In genomic region chr2:65436825-65437221, GRCh38 we compare ENCODE assay signal across 8 cellular contexts. TPM values are rescaled to one million over a fixed set of nuclear protein-coding genes. Genes with fewer than 3 reads are reported as not detected.
A peak's percentile ranks its signal among the peaks of the same experiment; 100 is the strongest.
DNase-seq lines count a peak whose midpoint lies in the region; ATAC-seq and TF ChIP-seq lines count a peak whose summit lies in the region.

No MANE protein-coding gene starts in this region.

- POLR2A ChIA-PET in CD4-positive, alpha-beta memory T cell (lab: Charles Lee; ENCODE audit: partially characterized antibody) = no interaction called here
- POLR2A ChIA-PET in WTC11 (lab: Charles Lee) = interaction anchor here (1.0 kb wide), 1 partner anchor 161 kb away, joined by 3 read pairs; no protein-coding TSS in a partner anchor

- no peak for TF ChIP-seq CTCF in WTC11 (IDR thresholded peaks at IDR 0.05)
- TF ChIP-seq CTCF in esophagus squamous epithelium (IDR thresholded peaks at IDR 0.05) = no peak

- H3K9me3 Mint-ChIP-seq in CD4-positive, alpha-beta memory T cell = no peaks in the 10 kb centered on the region
- H3K9me3 Mint-ChIP-seq in WTC11 = no peaks in the 10 kb centered on the region

- peak overlapping the region; percentile 59 for H3K9ac ChIP-seq in rectal smooth muscle tissue (ENCODE audit: low read length)

- in situ Hi-C loops in G401 (cut with HindIII; ENCODE audit: low sequenced_read_pairs) = loop anchor here (25.0 kb wide), 1 partner anchor 100 kb away; no protein-coding TSS in a partner anchor

- H3K4me3 Mint-ChIP-seq in CD4-positive, alpha-beta memory T cell = peak overlapping the region; percentile 81 to 95 (median 92)
- H3K4me3 Mint-ChIP-seq in WTC11 = peak overlapping the region; percentile 94

- peak overlapping the region; percentile 42 to 52 for H3K4me3 ChIP-seq in CD4-positive, alpha-beta memory T cell (ENCODE audit: low read length in 2 of 2)
- H3K4me3 ChIP-seq in esophagus squamous epithelium (peak overlapping the region; percentile 38 to 80 (median 73)), rectal smooth muscle tissue (ENCODE audit: low read length) (peak overlapping the region; percentile 84)

- H3K27me3 ChIP-seq in CD4-positive, alpha-beta memory T cell (ENCODE audit: insufficient read depth, low read length) = peaks cover 10% of the 10 kb centered on the region
- H3K27me3 ChIP-seq in esophagus squamous epithelium (peaks cover 0 to 19% (median 0%) of the 10 kb centered on the region in 4 donors), rectal smooth muscle tissue (ENCODE audit: control insufficient read depth, insufficient read depth, low read length) (no peaks in the 10 kb centered on the region)

- WGBS in esophagus squamous epithelium, 2 donors = 3 to 8% methylated on average over 8 to 10 of the region's 12 CpGs

- H3K9me3 ChIP-seq in CD4-positive, alpha-beta memory T cell (ENCODE audit: control insufficient read depth in 1 of 2, low read length in 2 of 2) = no peaks in the 10 kb centered on the region
- no peaks in the 10 kb centered on the region for H3K9me3 ChIP-seq in esophagus squamous epithelium

- peaks cover 25% of the 10 kb centered on the region for H3K4me1 ChIP-seq in CD4-positive, alpha-beta memory T cell (ENCODE audit: insufficient read depth, low read length)
- H3K4me1 ChIP-seq in esophagus squamous epithelium (peaks cover 3 to 47% (median 16%) of the 10 kb centered on the region in 3 donors), rectal smooth muscle tissue (ENCODE audit: control insufficient read depth, insufficient read depth, low read length) (peaks cover 5% of the 10 kb centered on the region)

- intact Hi-C loops in CD4-positive, alpha-beta memory T cell (cut with micrococcal nuclease) = loop anchor here (10.0 kb wide), 1 partner anchor 172 kb away; no protein-coding TSS in a partner anchor
- intact Hi-C loops in esophagus squamous epithelium (cut with DNase I) (loop anchor here (10.0 kb wide), 1 partner anchor 128 kb away; no protein-coding TSS in a partner anchor), posterior cingulate gyrus (cut with DNase I) (loop anchor here (5.0 to 10.0 kb wide), 2 partner anchors 118 to 170 kb away; no protein-coding TSS in a partner anchor)

- no peak overlapping the region for H3K27ac ChIP-seq in CD4-positive, alpha-beta memory T cell (ENCODE audit: low read depth, low read length)
- peak overlapping the region; percentile 84 to 97 (median 94) for H3K27ac ChIP-seq in esophagus squamous epithelium
- peak overlapping the region; percentile 92 for H3K27ac ChIP-seq in rectal smooth muscle tissue (ENCODE audit: low read depth, low read length)

- CTCF ChIA-PET in CD4-positive, alpha-beta memory T cell (lab: Charles Lee; ENCODE audit: partially characterized antibody) = no interaction called here
- CTCF ChIA-PET in WTC11 (lab: Charles Lee) = interaction anchor here (0.9 to 2.1 kb wide), 4 partner anchors 79 to 172 kb away, joined by 3 to 6 read pairs (median 3); no protein-coding TSS in a partner anchor

- peaks cover 6 to 32% (median 14%) of the 10 kb centered on the region in 4 donors for H3K4me1 Mint-ChIP-seq in CD4-positive, alpha-beta memory T cell
- peaks cover 42% of the 10 kb centered on the region for H3K4me1 Mint-ChIP-seq in WTC11

- peaks cover 24 to 26% of the 10 kb centered on the region in 2 donors for H3K27me3 Mint-ChIP-seq in CD4-positive, alpha-beta memory T cell
- H3K27me3 Mint-ChIP-seq in WTC11 (ENCODE audit: low read depth) = peaks cover 70% of the 10 kb centered on the region

- DNase-seq in CD4-positive, alpha-beta memory T cell = no peak
- peak; percentile 18 for DNase-seq in WTC11 (ENCODE audit: low spot score)
- DNase-seq in esophagus squamous epithelium (lab: John Stamatoyannopoulos, UW) = no peak
- DNase-seq in posterior cingulate gyrus = no peak
- DNase-seq in G401 (ENCODE audit: low spot score) = no peak

- H3K27ac Mint-ChIP-seq in CD4-positive, alpha-beta memory T cell = peak overlapping the region in 2 of 7 donors; percentile 2 to 6
- H3K27ac Mint-ChIP-seq in WTC11 = peak overlapping the region; percentile 16; the same call in 1 of the 2 replicates

- H3K36me3 ChIP-seq in CD4-positive, alpha-beta memory T cell (ENCODE audit: insufficient read depth, low read length) = no peaks in the 10 kb centered on the region
- H3K36me3 ChIP-seq in esophagus squamous epithelium = no peaks in the 10 kb centered on the region
- H3K36me3 ChIP-seq in rectal smooth muscle tissue (ENCODE audit: control insufficient read depth, insufficient read depth, low read length) = no peaks in the 10 kb centered on the region

- ATAC-seq in GM19372 (IDR thresholded peaks at IDR 0.05; ENCODE audit: low read depth, unreplicated experiment) (peak; percentile 53), HG03378 (IDR thresholded peaks at IDR 0.05; ENCODE audit: unreplicated experiment) (peak; percentile 79), WTC11 (no peak)

- peaks cover 0 to 9% of the 10 kb centered on the region in 2 donors for H3K36me3 Mint-ChIP-seq in CD4-positive, alpha-beta memory T cell
- H3K36me3 Mint-ChIP-seq in WTC11 = no peaks in the 10 kb centered on the region

- no peak for TF ChIP-seq POLR2A in esophagus squamous epithelium (IDR thresholded peaks at IDR 0.05)

TF ChIP-seq in WTC11, 78 proteins besides CTCF, POLR2A, EP300 and RAD21:
- TF ChIP-seq EMX1 (CRISPR knock-in tag; IDR thresholded peaks at IDR 0.05) = no peak
- TF ChIP-seq E2F5 (CRISPR knock-in tag; IDR thresholded peaks at IDR 0.05) = no peak
- 0 out of 2 replicates have a peak, but pooled peaks have one; percentile 3 for TF ChIP-seq PRDM15 (CRISPR knock-in tag; IDR thresholded peaks at IDR 0.05)

RNA-seq across cellular contexts. Expression of gene SPRED2, which starts 4.4 kb away (rescaled TPM):
- under 1 TPM; 0.52 to 0.72 TPM for total RNA-seq in CD4-positive, alpha-beta memory T cell
- polyA plus RNA-seq in CD4-positive, alpha-beta memory T cell = 1 to 10 TPM in 1 of 2 donors, under 1 TPM in 1; 0.27 to 1.3 TPM
- 26.4 to 34.1 TPM (median 32.7 TPM) in 3 replicates for total RNA-seq in WTC11 (2021)
- 10 to 100 TPM in 1 of 4 donors, 1 to 10 TPM in 3; 8.1 to 15.1 (median 9.1) TPM for total RNA-seq in esophagus squamous epithelium
- 4.1 and 7.5 TPM in 2 replicates for total RNA-seq in G401 (2014; rRNA removed; shearing (Covaris generic))
